ENCODE assay signal across 1 cellular context in the genomic region with DNA sequence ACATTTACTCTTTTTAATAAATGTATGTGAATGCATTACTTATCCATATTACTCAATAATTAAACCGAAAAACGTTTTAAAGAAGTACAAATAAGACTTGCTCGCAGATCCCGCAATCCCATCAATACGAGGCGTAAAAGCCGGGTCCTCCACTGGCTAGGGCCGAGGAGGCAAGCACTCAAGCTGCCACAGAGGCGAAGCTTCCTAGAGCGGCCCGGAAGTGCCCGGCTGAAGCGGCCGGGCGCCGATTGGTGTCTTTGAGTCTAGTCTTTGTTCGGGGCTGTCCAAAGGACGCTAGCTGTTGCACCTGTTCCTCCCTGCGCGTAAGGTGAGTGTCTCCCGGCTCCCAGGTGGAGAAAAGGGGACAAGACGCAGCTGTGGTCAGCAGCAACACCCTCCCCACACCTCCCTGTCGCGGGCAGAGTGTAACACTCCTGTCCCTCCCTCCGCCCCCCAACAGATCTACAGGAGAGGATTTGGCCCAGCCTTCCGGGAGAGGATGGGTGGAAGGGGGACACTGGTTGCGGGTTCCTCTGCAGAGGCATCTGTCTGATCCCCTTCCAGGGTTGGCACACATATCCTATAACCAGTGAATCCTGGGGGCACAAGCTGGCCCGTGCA.
TF ChIP-seq lines count a peak whose summit lies in the region.

A gene (plus strand): TSS at position 260 of the 621 bp plus-strand sequence. CDS start 835 bp downstream, outside the sequence.

TF ChIP-seq in HepG2, 621 proteins besides CTCF, POLR2A, EP300 and RAD21 (continued from another document and continues in another):
- TF ChIP-seq TSC22D2 (CRISPR knock-in tag; IDR thresholded peaks at IDR 0.05; ENCODE audit: borderline replicate concordance) (no peak), HNRNPH1 (optimal IDR thresholded peaks at IDR 0.05; ENCODE audit: low read depth, low read length) (no peak), ZNF501 (CRISPR knock-in tag; IDR thresholded peaks at IDR 0.05) (peak; percentile 55; the same call in 1 of the 2 replicates), YEATS4 (CRISPR knock-in tag; IDR thresholded peaks at IDR 0.05; ENCODE audit: borderline replicate concordance) (peak; percentile 95), MTA3 (CRISPR knock-in tag; IDR thresholded peaks at IDR 0.05) (no peak), NR2C2 (CRISPR knock-in tag; IDR thresholded peaks at IDR 0.05; ENCODE audit: borderline replicate concordance) (peak; percentile 55; the same call in 1 of the 2 replicates), ZFP62 (CRISPR knock-in tag; IDR thresholded peaks at IDR 0.05) (no peak), AGO1 (IDR thresholded peaks at IDR 0.05; ENCODE audit: low read depth, low read length, poor library complexity, severe bottlenecking) (peak; percentile 39), NR3C1 (CRISPR knock-in tag; IDR thresholded peaks at IDR 0.05) (no peak), ZNF879 (CRISPR knock-in tag; IDR thresholded peaks at IDR 0.05) (0 out of 2 replicates have a peak, but pooled peaks have one; percentile 43), ZFP36L1 (CRISPR knock-in tag; IDR thresholded peaks at IDR 0.05) (peak; percentile 71; the same call in 1 of the 2 replicates), ERF (CRISPR knock-in tag; IDR thresholded peaks at IDR 0.05) (peak; percentile 87; the same call in 1 of the 2 replicates), CCDC6 (CRISPR knock-in tag; IDR thresholded peaks at IDR 0.05) (no peak), PRMT3 (CRISPR knock-in tag; IDR thresholded peaks at IDR 0.05; ENCODE audit: borderline replicate concordance, low read depth) (no peak), ISX (CRISPR knock-in tag; conservative IDR thresholded peaks at IDR 0.05) (no peak; the same call in 1 of the 2 replicates), DPF2 (CRISPR knock-in tag; IDR thresholded peaks at IDR 0.05; ENCODE audit: borderline replicate concordance, low read depth) (no peak), TMF1 (CRISPR knock-in tag; IDR thresholded peaks at IDR 0.05; ENCODE audit: low read depth) (peak; percentile 79; the same call in 1 of the 2 replicates), HNRNPL (IDR thresholded peaks at IDR 0.05; ENCODE audit: low read depth, low read length) (no peak), RBAK (CRISPR knock-in tag; IDR thresholded peaks at IDR 0.05) (peak; percentile 92), RCOR2 (CRISPR knock-in tag; IDR thresholded peaks at IDR 0.05) (peak; percentile 73), DNMT3B (CRISPR knock-in tag; conservative IDR thresholded peaks at IDR 0.05) (peak; percentile 41; the same call in 1 of the 2 replicates), MAFF (IDR thresholded peaks at IDR 0.05; ENCODE audit: low read depth, low read length) (no peak), MED13 (CRISPR knock-in tag; IDR thresholded peaks at IDR 0.05) (0 out of 2 replicates have a peak, but pooled peaks have one; percentile 48), RFXANK (CRISPR knock-in tag; IDR thresholded peaks at IDR 0.05) (no peak), TCF7L2 (IDR thresholded peaks at IDR 0.05; ENCODE audit: low read depth, low read length) (no peak), ETV6 (CRISPR knock-in tag; conservative IDR thresholded peaks at IDR 0.05) (no peak; the same call in 1 of the 2 replicates)
- TF ChIP-seq, protein P1, sequence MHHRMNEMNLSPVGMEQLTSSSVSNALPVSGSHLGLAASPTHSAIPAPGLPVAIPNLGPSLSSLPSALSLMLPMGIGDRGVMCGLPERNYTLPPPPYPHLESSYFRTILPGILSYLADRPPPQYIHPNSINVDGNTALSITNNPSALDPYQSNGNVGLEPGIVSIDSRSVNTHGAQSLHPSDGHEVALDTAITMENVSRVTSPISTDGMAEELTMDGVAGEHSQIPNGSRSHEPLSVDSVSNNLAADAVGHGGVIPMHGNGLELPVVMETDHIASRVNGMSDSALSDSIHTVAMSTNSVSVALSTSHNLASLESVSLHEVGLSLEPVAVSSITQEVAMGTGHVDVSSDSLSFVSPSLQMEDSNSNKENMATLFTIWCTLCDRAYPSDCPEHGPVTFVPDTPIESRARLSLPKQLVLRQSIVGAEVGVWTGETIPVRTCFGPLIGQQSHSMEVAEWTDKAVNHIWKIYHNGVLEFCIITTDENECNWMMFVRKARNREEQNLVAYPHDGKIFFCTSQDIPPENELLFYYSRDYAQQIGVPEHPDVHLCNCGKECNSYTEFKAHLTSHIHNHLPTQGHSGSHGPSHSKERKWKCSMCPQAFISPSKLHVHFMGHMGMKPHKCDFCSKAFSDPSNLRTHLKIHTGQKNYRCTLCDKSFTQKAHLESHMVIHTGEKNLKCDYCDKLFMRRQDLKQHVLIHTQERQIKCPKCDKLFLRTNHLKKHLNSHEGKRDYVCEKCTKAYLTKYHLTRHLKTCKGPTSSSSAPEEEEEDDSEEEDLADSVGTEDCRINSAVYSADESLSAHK (CRISPR knock-in tag; IDR thresholded peaks at IDR 0.05; ENCODE audit: borderline replicate concordance): no peak
- TF ChIP-seq, protein P2, sequence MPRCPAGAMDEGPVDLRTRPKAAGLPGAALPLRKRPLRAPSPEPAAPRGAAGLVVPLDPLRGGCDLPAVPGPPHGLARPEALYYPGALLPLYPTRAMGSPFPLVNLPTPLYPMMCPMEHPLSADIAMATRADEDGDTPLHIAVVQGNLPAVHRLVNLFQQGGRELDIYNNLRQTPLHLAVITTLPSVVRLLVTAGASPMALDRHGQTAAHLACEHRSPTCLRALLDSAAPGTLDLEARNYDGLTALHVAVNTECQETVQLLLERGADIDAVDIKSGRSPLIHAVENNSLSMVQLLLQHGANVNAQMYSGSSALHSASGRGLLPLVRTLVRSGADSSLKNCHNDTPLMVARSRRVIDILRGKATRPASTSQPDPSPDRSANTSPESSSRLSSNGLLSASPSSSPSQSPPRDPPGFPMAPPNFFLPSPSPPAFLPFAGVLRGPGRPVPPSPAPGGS (CRISPR knock-in tag; IDR thresholded peaks at IDR 0.05): peak; percentile 60; the same call in 1 of the 2 replicates
- TF ChIP-seq, protein P3, sequence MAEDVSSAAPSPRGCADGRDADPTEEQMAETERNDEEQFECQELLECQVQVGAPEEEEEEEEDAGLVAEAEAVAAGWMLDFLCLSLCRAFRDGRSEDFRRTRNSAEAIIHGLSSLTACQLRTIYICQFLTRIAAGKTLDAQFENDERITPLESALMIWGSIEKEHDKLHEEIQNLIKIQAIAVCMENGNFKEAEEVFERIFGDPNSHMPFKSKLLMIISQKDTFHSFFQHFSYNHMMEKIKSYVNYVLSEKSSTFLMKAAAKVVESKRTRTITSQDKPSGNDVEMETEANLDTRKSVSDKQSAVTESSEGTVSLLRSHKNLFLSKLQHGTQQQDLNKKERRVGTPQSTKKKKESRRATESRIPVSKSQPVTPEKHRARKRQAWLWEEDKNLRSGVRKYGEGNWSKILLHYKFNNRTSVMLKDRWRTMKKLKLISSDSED (CRISPR knock-in tag; IDR thresholded peaks at IDR 0.05): no peak
- TF ChIP-seq, protein P4, sequence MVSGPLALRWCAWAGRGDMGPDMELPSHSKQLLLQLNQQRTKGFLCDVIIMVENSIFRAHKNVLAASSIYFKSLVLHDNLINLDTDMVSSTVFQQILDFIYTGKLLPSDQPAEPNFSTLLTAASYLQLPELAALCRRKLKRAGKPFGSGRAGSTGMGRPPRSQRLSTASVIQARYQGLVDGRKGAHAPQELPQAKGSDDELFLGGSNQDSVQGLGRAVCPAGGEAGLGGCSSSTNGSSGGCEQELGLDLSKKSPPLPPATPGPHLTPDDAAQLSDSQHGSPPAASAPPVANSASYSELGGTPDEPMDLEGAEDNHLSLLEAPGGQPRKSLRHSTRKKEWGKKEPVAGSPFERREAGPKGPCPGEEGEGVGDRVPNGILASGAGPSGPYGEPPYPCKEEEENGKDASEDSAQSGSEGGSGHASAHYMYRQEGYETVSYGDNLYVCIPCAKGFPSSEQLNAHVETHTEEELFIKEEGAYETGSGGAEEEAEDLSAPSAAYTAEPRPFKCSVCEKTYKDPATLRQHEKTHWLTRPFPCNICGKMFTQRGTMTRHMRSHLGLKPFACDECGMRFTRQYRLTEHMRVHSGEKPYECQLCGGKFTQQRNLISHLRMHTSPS (CRISPR knock-in tag; IDR thresholded peaks at IDR 0.05; ENCODE audit: low read depth): no peak
- TF ChIP-seq, protein P5, sequence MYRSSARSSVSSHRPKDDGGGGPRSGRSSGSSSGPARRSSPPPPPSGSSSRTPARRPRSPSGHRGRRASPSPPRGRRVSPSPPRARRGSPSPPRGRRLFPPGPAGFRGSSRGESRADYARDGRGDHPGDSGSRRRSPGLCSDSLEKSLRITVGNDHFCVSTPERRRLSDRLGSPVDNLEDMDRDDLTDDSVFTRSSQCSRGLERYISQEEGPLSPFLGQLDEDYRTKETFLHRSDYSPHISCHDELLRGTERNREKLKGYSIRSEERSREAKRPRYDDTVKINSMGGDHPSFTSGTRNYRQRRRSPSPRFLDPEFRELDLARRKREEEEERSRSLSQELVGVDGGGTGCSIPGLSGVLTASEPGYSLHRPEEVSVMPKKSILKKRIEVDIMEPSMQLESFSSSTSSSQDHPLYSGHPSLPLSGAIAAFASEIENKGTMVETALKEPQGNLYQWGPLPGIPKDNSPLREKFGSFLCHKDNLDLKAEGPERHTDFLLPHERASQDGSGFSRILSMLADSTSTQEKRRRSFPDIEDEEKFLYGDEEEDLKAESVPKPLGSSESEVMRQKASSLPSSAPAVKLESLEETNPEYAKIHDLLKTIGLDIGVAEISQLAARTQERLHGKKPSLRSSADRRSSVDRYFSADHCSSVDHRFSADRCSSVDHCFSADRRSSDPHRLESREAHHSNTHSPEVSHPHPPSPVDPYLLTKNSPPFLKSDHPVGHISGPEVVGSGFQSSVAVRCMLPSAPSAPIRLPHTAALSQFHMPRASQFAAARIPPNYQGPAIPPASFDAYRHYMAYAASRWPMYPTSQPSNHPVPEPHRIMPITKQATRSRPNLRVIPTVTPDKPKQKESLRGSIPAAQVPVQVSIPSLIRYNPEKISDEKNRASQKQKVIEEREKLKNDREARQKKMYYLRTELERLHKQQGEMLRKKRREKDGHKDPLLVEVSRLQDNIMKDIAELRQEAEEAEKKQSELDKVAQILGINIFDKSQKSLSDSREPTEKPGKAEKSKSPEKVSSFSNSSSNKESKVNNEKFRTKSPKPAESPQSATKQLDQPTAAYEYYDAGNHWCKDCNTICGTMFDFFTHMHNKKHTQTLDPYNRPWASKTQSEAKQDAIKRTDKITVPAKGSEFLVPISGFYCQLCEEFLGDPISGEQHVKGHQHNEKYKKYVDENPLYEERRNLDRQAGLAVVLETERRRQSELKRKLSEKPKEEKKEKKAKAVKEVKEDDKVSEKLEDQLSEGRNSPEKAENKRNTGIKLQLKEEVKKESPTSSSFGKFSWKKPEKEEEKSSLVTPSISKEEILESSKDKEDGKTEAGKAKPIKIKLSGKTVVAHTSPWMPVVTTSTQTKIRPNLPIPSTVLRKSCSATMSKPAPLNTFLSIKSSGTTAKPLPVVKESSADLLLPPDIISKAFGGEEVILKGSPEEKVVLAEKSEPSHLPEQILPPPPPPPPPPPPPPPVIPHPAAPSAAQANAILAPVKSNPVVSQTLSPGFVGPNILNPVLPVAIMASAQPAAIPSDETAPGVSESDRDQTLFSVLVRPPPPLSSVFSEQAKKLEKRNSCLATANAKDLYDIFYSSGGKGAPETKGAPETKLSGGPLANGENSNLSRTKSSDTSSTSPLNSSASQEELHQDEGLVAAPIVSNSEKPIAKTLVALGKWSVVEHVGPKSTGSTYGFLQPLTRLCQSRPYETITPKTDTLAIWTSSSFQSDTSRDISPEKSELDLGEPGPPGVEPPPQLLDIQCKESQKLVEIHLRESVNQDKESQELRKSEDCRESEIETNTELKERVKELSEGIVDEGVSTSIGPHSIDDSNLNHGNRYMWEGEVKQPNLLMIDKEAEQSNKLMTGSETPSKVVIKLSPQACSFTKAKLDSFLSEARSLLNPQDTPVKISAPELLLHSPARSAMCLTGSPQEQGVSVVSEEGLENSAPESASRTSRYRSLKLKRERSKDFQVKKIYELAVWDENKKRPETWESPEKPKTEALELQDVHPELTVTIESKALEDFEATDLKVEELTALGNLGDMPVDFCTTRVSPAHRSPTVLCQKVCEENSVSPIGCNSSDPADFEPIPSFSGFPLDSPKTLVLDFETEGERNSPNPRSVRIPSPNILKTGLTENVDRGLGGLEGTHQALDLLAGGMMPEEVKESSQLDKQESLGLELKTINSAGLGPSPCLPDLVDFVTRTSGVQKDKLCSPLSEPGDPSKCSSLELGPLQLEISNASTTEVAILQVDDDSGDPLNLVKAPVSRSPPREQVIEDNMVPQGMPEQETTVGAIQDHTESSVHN (CRISPR knock-in tag; IDR thresholded peaks at IDR 0.05): no peak
- TF ChIP-seq, protein P6, sequence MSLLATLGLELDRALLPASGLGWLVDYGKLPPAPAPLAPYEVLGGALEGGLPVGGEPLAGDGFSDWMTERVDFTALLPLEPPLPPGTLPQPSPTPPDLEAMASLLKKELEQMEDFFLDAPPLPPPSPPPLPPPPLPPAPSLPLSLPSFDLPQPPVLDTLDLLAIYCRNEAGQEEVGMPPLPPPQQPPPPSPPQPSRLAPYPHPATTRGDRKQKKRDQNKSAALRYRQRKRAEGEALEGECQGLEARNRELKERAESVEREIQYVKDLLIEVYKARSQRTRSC (CRISPR knock-in tag; IDR thresholded peaks at IDR 0.05; ENCODE audit: low read depth): no peak
- TF ChIP-seq, protein P7, sequence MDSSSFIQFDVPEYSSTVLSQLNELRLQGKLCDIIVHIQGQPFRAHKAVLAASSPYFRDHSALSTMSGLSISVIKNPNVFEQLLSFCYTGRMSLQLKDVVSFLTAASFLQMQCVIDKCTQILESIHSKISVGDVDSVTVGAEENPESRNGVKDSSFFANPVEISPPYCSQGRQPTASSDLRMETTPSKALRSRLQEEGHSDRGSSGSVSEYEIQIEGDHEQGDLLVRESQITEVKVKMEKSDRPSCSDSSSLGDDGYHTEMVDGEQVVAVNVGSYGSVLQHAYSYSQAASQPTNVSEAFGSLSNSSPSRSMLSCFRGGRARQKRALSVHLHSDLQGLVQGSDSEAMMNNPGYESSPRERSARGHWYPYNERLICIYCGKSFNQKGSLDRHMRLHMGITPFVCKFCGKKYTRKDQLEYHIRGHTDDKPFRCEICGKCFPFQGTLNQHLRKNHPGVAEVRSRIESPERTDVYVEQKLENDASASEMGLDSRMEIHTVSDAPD (CRISPR knock-in tag; IDR thresholded peaks at IDR 0.05): no peak
- TF ChIP-seq, protein P8, sequence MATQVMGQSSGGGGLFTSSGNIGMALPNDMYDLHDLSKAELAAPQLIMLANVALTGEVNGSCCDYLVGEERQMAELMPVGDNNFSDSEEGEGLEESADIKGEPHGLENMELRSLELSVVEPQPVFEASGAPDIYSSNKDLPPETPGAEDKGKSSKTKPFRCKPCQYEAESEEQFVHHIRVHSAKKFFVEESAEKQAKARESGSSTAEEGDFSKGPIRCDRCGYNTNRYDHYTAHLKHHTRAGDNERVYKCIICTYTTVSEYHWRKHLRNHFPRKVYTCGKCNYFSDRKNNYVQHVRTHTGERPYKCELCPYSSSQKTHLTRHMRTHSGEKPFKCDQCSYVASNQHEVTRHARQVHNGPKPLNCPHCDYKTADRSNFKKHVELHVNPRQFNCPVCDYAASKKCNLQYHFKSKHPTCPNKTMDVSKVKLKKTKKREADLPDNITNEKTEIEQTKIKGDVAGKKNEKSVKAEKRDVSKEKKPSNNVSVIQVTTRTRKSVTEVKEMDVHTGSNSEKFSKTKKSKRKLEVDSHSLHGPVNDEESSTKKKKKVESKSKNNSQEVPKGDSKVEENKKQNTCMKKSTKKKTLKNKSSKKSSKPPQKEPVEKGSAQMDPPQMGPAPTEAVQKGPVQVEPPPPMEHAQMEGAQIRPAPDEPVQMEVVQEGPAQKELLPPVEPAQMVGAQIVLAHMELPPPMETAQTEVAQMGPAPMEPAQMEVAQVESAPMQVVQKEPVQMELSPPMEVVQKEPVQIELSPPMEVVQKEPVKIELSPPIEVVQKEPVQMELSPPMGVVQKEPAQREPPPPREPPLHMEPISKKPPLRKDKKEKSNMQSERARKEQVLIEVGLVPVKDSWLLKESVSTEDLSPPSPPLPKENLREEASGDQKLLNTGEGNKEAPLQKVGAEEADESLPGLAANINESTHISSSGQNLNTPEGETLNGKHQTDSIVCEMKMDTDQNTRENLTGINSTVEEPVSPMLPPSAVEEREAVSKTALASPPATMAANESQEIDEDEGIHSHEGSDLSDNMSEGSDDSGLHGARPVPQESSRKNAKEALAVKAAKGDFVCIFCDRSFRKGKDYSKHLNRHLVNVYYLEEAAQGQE (IDR thresholded peaks at IDR 0.05; ENCODE audit: borderline replicate concordance in 1 of 2, low read depth in 1 of 2, low read length in 2 of 2): peak in 1 of 2 experiments; percentile 64; a peak in 1 of 4 replicates
